8 cellular contexts compared by ENCODE assay signal in genomic region chr19:35641515-35642151, GRCh38. TPM values are rescaled to one million over a fixed set of nuclear protein-coding genes. Genes with fewer than 3 reads are reported as not detected.
A peak's percentile ranks its signal among the peaks of the same experiment; 100 is the strongest.
DNase-seq lines count a peak whose midpoint lies in the region; ATAC-seq, FAIRE-seq and TF ChIP-seq lines count a peak whose summit lies in the region.

Gene ETV2, plus strand, starts transcription at chr19:35641745. Its CDS starts 716 bp downstream, at chr19:35642461.

- H3K4me3 ChIP-seq in Peyer's patch, result peak within 1 kb of the TSS in 1 of 4 donors; percentile 20
- H3K4me3 ChIP-seq in bronchial epithelial cell (ENCODE audit: low read depth, low read length), result no peak within 1 kb of the TSS
- H3K4me3 ChIP-seq in neural progenitor cell, result no peak within 1 kb of the TSS
- no peak within 1 kb of the TSS for H3K4me3 ChIP-seq in gastrocnemius medialis

- peaks cover 10% of the 10 kb centered on the region for H3K27me3 Mint-ChIP-seq in neural progenitor cell (ENCODE audit: insufficient read depth, low read depth)

- no peak within 1 kb of the TSS for H2AFZ ChIP-seq in neural progenitor cell (replicated peaks)

- no peak for TF ChIP-seq CTCF in Peyer's patch (IDR thresholded peaks at IDR 0.05)
- no peak for TF ChIP-seq CTCF in bronchial epithelial cell (IDR thresholded peaks at IDR 0.05; ENCODE audit: insufficient read depth, low read length, severe bottlenecking)
- no peak for TF ChIP-seq CTCF in neural progenitor cell (IDR thresholded peaks at IDR 0.05)
- TF ChIP-seq CTCF in gastrocnemius medialis (IDR thresholded peaks at IDR 0.05 in 4 of 5, conservative IDR thresholded peaks at IDR 0.05 in 1 of 5), result no peak

- no peaks in the 10 kb centered on the region for H4K20me1 ChIP-seq in neural progenitor cell (ENCODE audit: low read depth)

- H3K9ac ChIP-seq in neural progenitor cell, result no peak within 1 kb of the TSS

- no peaks in the 10 kb centered on the region for H3K27me3 ChIP-seq in Peyer's patch
- H3K27me3 ChIP-seq in bronchial epithelial cell (ENCODE audit: control insufficient read depth, insufficient read depth, low read length), result no peaks in the 10 kb centered on the region
- H3K27me3 ChIP-seq in neural progenitor cell, result peaks cover 14% of the 10 kb centered on the region
- H3K27me3 ChIP-seq in gastrocnemius medialis, result no peaks in the 10 kb centered on the region

- H3K4me1 Mint-ChIP-seq in neural progenitor cell, result peaks cover 26% of the 10 kb centered on the region

- H3K9me3 Mint-ChIP-seq in neural progenitor cell, result no peaks in the 10 kb centered on the region

- H3K36me3 ChIP-seq in Peyer's patch, result peaks cover 0 to 16% (median 0%) of the 10 kb centered on the region in 3 donors
- H3K36me3 ChIP-seq in bronchial epithelial cell (ENCODE audit: control insufficient read depth, insufficient read depth, low read length), result peaks cover 6% of the 10 kb centered on the region
- no peaks in the 10 kb centered on the region for H3K36me3 ChIP-seq in neural progenitor cell
- peaks cover 0 to 15% of the 10 kb centered on the region in 2 donors for H3K36me3 ChIP-seq in gastrocnemius medialis

- H3K9me3 ChIP-seq in Peyer's patch (no peaks in the 10 kb centered on the region), neural progenitor cell (ENCODE audit: low read depth) (no peaks in the 10 kb centered on the region), gastrocnemius medialis (no peaks in the 10 kb centered on the region)

- H3K27ac ChIP-seq in Peyer's patch (no peak within 1 kb of the TSS), neural progenitor cell (no peak within 1 kb of the TSS), gastrocnemius medialis (no peak within 1 kb of the TSS)

- no peak for FAIRE-seq in bronchial epithelial cell (lab: Jason Lieb, UNC)

- peaks cover 55% of the 10 kb centered on the region for H3F3A ChIP-seq in neural progenitor cell (ENCODE audit: low read depth)

- in situ Hi-C loops in gastrocnemius medialis (cut with MboI; ENCODE audit: low sequenced_read_pairs in 4 of 4), result no loop called here

- DNase-seq in EH (ENCODE audit: low read depth) (peak; percentile 40), Peyer's patch (peak in 2 of 3 donors; percentile 64 to 73), bronchial epithelial cell (ENCODE audit: low read depth) (peak; percentile 25), neural progenitor cell (ENCODE audit: low spot score) (peak; percentile 61), COLO668 (lab: John Stamatoyannopoulos, UW; ENCODE audit: unreplicated experiment) (no peak), gastrocnemius medialis (no peak), Ammon's horn (ENCODE audit: low spot score) (no peak)

- H3K4me1 ChIP-seq in Peyer's patch (peaks cover 0 to 17% (median 5%) of the 10 kb centered on the region in 4 donors), neural progenitor cell (peaks cover 25% of the 10 kb centered on the region), gastrocnemius medialis (peaks cover 0 to 13% of the 10 kb centered on the region in 2 donors)

- ATAC-seq in gastrocnemius medialis (no peak), GM21786 (IDR thresholded peaks at IDR 0.05; ENCODE audit: unreplicated experiment) (no peak)

- H3K27ac Mint-ChIP-seq in neural progenitor cell, result peak within 1 kb of the TSS; percentile 78

- intact Hi-C loops in gastrocnemius medialis (cut with DNase I; ENCODE audit: low total_unique reads), result no loop called here

- H3K36me3 Mint-ChIP-seq in neural progenitor cell, result peaks cover 2% of the 10 kb centered on the region

- peak within 1 kb of the TSS; percentile 90 for H3K4me3 Mint-ChIP-seq in neural progenitor cell

- H3K4me2 ChIP-seq in neural progenitor cell, result peak within 1 kb of the TSS; percentile 83

- no peaks in the 10 kb centered on the region for H3K79me2 ChIP-seq in neural progenitor cell (ENCODE audit: low read depth)

- TF ChIP-seq POLR2A in Peyer's patch (IDR thresholded peaks at IDR 0.05) (no peak), gastrocnemius medialis (IDR thresholded peaks at IDR 0.05) (no peak)

RNA-seq across cellular contexts. Expression of gene ETV2, which starts in this region (rescaled TPM):
- total RNA-seq in Peyer's patch, result 1 to 10 TPM in 2 of 4 donors, not detected in 2; 1.6 to 1.8 TPM
- under 0.01 and 0.38 TPM in 2 replicates for total RNA-seq in bronchial epithelial cell
- 0.71 TPM in 1 of 2 replicates, not detected in the other for total RNA-seq in neural progenitor cell (ENCODE audit: low replicate concordance)
- total RNA-seq in gastrocnemius medialis, result under 1 TPM in 1 of 4 donors, not detected in 3; 0.23 TPM

Comparison
In these comparisons a context has a peak if more than half of its experiments do, and no peak if none do; other contexts are left out.
1. Peak in DNase-seq in bronchial epithelial cell; RNA of the gene not detected or under 1 TPM.
2. Peak in DNase-seq and H3K4me2 ChIP-seq in neural progenitor cell; RNA of the gene not detected or under 1 TPM.
3. DNase-seq: peak in EH (single experiment) and Peyer's patch (2 of 3); none in COLO668 (single experiment), gastrocnemius medialis (0 of 2) and Ammon's horn (single experiment).